8 cellular contexts compared by ENCODE assay signal in the genomic region with DNA sequence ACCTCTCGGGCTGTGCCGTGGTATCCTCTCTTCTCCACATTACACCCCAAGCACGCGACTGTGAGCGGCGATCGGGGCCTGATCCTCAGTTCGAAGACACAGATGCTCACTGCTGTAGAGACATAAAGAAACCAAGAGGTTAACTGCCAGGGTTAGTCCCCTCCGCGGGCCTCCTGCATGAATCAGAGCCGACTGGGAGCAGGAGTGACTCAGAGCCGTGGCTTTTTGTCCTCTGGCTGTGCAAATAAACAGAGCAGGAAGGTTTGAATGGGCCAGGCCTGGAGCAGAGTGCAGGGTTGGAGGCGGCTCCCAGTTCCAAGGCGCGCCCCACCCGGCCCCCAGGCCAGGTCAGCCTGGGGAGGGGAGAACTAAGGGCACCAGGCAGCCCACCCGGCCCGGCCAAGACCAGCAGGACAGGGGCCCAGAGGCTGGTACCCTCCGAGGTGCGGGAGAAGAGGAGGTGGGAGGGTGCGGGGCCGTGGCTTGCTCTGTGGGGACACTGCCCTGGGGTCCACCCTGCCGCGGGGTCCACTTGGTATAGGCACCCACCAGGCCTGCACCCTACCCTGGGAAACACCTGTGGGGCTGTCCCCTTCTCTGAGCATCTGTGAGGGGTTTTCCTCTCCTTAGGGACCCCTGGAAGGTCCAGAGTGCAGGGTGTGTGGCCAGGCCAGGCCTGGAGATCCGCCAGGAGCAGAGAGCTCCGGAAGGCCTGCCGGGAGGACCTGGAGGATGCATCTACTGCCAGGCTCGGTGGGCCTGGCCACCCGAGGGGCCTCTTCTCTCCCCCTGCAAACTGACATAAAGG. TPM values are rescaled to one million over a fixed set of nuclear protein-coding genes. Genes with fewer than 3 reads are reported as not detected.
DNase-seq lines count a peak whose midpoint lies in the region; ATAC-seq and TF ChIP-seq lines count a peak whose summit lies in the region.

No MANE protein-coding gene starts in this region.

- H3K36me3 Mint-ChIP-seq in neural crest cell (ENCODE audit: low read depth): no peaks in the 10 kb centered on the region

- peaks cover 31 to 42% (median 39%) of the 10 kb centered on the region in 4 donors for H3K4me1 ChIP-seq in upper lobe of left lung

- H3K4me3 ChIP-seq in upper lobe of left lung: peak overlapping the region in 3 of 4 donors; percentile 11 to 26 (median 21)

- peak in 1 of 4 donors; percentile 30 for TF ChIP-seq POLR2A in upper lobe of left lung (IDR thresholded peaks at IDR 0.05)

- peak overlapping the region; percentile 95 for H3K27ac Mint-ChIP-seq in neural crest cell (ENCODE audit: unreplicated experiment)

- no peak for TF ChIP-seq CTCF in neural crest cell (conservative IDR thresholded peaks at IDR 0.05)
- TF ChIP-seq CTCF in upper lobe of left lung (IDR thresholded peaks at IDR 0.05): no peak

- no peaks in the 10 kb centered on the region for H3K9me3 Mint-ChIP-seq in neural crest cell

- TF ChIP-seq EP300 in upper lobe of left lung (IDR thresholded peaks at IDR 0.05): no peak

- H3K27ac ChIP-seq in upper lobe of left lung: peak overlapping the region; percentile 68 to 88 (median 85)

- WGBS in upper lobe of left lung, 2 donors: 41 to 49% methylated on average over 12 to 25 of the region's 29 CpGs

- no peaks in the 10 kb centered on the region for H3K36me3 ChIP-seq in upper lobe of left lung

- peaks cover 23% of the 10 kb centered on the region for H3K4me1 Mint-ChIP-seq in neural crest cell

- H3K27me3 Mint-ChIP-seq in neural crest cell (ENCODE audit: low read depth): peaks cover 5% of the 10 kb centered on the region

- peak overlapping the region; percentile 36 for H3K4me3 Mint-ChIP-seq in neural crest cell

- ATAC-seq in activated CD4-positive, CD25-positive, alpha-beta regulatory T cell treated with anti-CD3 and anti-CD28 coated beads, Interleukin-2, amount 50 U/mL, for 24 hours: peak; percentile 54 to 69
- ATAC-seq in SK-N-SH treated with all-trans-retinoic acid at 6 μM for 48 hours: peak; percentile 95
- ATAC-seq in esophagus mucosa: peak; percentile 97
- ATAC-seq in upper lobe of left lung (ENCODE audit: low FRiP score in 2 of 2): peak; percentile 93 to 94
- no peak for ATAC-seq in GM21447 (IDR thresholded peaks at IDR 0.05; ENCODE audit: unreplicated experiment)
- ATAC-seq in HG03432 (IDR thresholded peaks at IDR 0.05; ENCODE audit: unreplicated experiment): no peak

- H3K9me3 ChIP-seq in upper lobe of left lung: no peaks in the 10 kb centered on the region

- no peaks in the 10 kb centered on the region for H3K27me3 ChIP-seq in upper lobe of left lung

- no peak for DNase-seq in activated CD4-positive, CD25-positive, alpha-beta regulatory T cell treated with anti-CD3 and anti-CD28 coated beads, Interleukin-2, amount 50 U/mL, for 72 hours
- peak; percentile 52 for DNase-seq in neural crest cell (ENCODE audit: low read depth, low spot score)
- DNase-seq in upper lobe of left lung: peak; percentile 84 to 95

TF ChIP-seq in SK-N-SH treated with all-trans-retinoic acid at 6 μM for 48 hours, 23 proteins besides CTCF, POLR2A, EP300 and RAD21:
- TF ChIP-seq ZNF70 (CRISPR knock-in tag; IDR thresholded peaks at IDR 0.05): no peak
- no peak for TF ChIP-seq GLIS3 (CRISPR knock-in tag; IDR thresholded peaks at IDR 0.05)
- TF ChIP-seq ZFP30 (CRISPR knock-in tag; IDR thresholded peaks at IDR 0.05): no peak
- no peak for TF ChIP-seq SNAI2 (CRISPR knock-in tag; IDR thresholded peaks at IDR 0.05)
- peak; percentile 66; the same call in 1 of the 2 replicates for TF ChIP-seq ZFP3 (CRISPR knock-in tag; IDR thresholded peaks at IDR 0.05)
- TF ChIP-seq OSR1 (CRISPR knock-in tag; IDR thresholded peaks at IDR 0.05): no peak
- no peak for TF ChIP-seq ARNTL (CRISPR knock-in tag; IDR thresholded peaks at IDR 0.05; ENCODE audit: borderline replicate concordance, low read depth)
- TF ChIP-seq RARB (CRISPR knock-in tag; IDR thresholded peaks at IDR 0.05): peak; percentile 14; the same call in 1 of the 2 replicates
- no peak for TF ChIP-seq ZC3H10 (CRISPR knock-in tag; IDR thresholded peaks at IDR 0.05)

RNA-seq across cellular contexts. Expression of a gene that starts 16.5 kb away (rescaled TPM):
- total RNA-seq in esophagus mucosa (0.48 TPM), neural crest cell (0.96 and 1.1 TPM in 2 replicates), upper lobe of left lung (10 to 100 TPM; 10.5 to 29.3 (median 23.4) TPM)

Comparison
In these comparisons a context has a peak if more than half of its experiments do, and no peak if none do; other contexts are left out.
1. ATAC-seq: peak in activated CD4-positive, CD25-positive, alpha-beta regulatory T cell treated with anti-CD3 and anti-CD28 coated beads, Interleukin-2, amount 50 U/mL, for 24 hours (2 of 2), SK-N-SH treated with all-trans-retinoic acid at 6 μM for 48 hours (single experiment), esophagus mucosa (single experiment) and upper lobe of left lung (2 of 2); none in GM21447 (single experiment) and HG03432 (single experiment).